Comparison of ENCODE assay signal across 1 cellular context in genomic region chr2:135056790-135057189, GRCh38.
TF ChIP-seq lines count a peak whose summit lies in the region.

No MANE protein-coding gene starts in this region.

TF ChIP-seq in H1, 55 proteins besides CTCF, POLR2A, EP300 and RAD21:
- TF ChIP-seq RFX5 (IDR thresholded peaks at IDR 0.05; ENCODE audit: borderline replicate concordance, low read depth, low read length) (no peak), CREB1 (IDR thresholded peaks at IDR 0.05) (no peak), CEBPB (IDR thresholded peaks at IDR 0.05; ENCODE audit: low read depth, low read length) (peak; percentile 90), ZNF274 (IDR thresholded peaks at IDR 0.05; ENCODE audit: borderline replicate concordance, extremely low read depth, low read length) (no peak)
